Comparison of ENCODE assay signal across 9 cellular contexts in genomic region chr3:81743096-81744025, GRCh38. TPM values are rescaled to one million over a fixed set of nuclear protein-coding genes. Genes with fewer than 3 reads are reported as not detected.
DNase-seq lines count a peak whose midpoint lies in the region; ATAC-seq, FAIRE-seq and TF ChIP-seq lines count a peak whose summit lies in the region.
"Had no signal": no experiment of that assay in that cellular context is flagged by ENCODE, and none has a peak within 500 bp of the region (broad histone marks: within the 10 kb centered on the region; RNA-seq: fewer than 3 reads in every experiment).

No MANE protein-coding gene starts in this region.

- peaks cover 35 to 60% of the 10 kb centered on the region in 2 donors for H3K4me1 ChIP-seq in thoracic aorta (ENCODE audit: control insufficient read depth in 1 of 2, low read depth in 2 of 2)

- no peaks in the 10 kb centered on the region for H3K4me1 Mint-ChIP-seq in nephron progenitor cell

- no peaks in the 10 kb centered on the region for H3K36me3 ChIP-seq in thoracic aorta
- H3K36me3 ChIP-seq in H7 (replicated peaks; ENCODE audit: control insufficient read depth, insufficient read depth, low read length), result no peaks in the 10 kb centered on the region

- peaks cover 21% of the 10 kb centered on the region for H3K36me3 Mint-ChIP-seq in nephron progenitor cell (ENCODE audit: low read depth)

- no peaks in the 10 kb centered on the region for H3K27me3 Mint-ChIP-seq in nephron progenitor cell (ENCODE audit: low read depth, poor library complexity)

- peak in 54 of 76 experiments; percentile 0 to 87 (median 39) for DNase-seq in HUDEP-2 (lab: John Stamatoyannopoulos, UW; ENCODE audit: unreplicated experiment in 76 of 76)
- DNase-seq in astrocyte of the hippocampus (ENCODE audit: low read depth, low spot score), result peak; percentile 84
- peak; percentile 18 for DNase-seq in thoracic aorta (ENCODE audit: low spot score)
- DNase-seq in nephron progenitor cell, result no peak
- DNase-seq in H7, result no peak
- no peak for DNase-seq in NCI-H2107 (lab: John Stamatoyannopoulos, UW)
- DNase-seq in GOT3 (lab: John Stamatoyannopoulos, UW), result no peak
- DNase-seq: activated CD4-positive, CD25-positive, alpha-beta regulatory T cell had no signal

- peak; percentile 92 for ATAC-seq in thoracic aorta (ENCODE audit: insufficient number of reproducible peaks, low FRiP score, low read depth)

- H3K9me3 ChIP-seq in thoracic aorta, result no peaks in the 10 kb centered on the region

- H3K9me3 Mint-ChIP-seq in nephron progenitor cell, result no peaks in the 10 kb centered on the region

- H3K27me3 ChIP-seq in thoracic aorta (replicated peaks; ENCODE audit: insufficient read depth), result no peaks in the 10 kb centered on the region
- no peaks in the 10 kb centered on the region for H3K27me3 ChIP-seq in H7 (ENCODE audit: control insufficient read depth, insufficient read depth, low read length)

- H3K4me3 Mint-ChIP-seq in nephron progenitor cell, result no peak overlapping the region

- H3K4me3 ChIP-seq in thoracic aorta (peak overlapping the region; percentile 8), H7 (ENCODE audit: insufficient read depth, low read depth, low read length) (no peak overlapping the region)

- peak; percentile 91 for FAIRE-seq in islet of Langerhans (lab: Jason Lieb, UNC)

- peak overlapping the region; percentile 81 to 91 for H3K27ac ChIP-seq in thoracic aorta

- TF ChIP-seq CTCF in thoracic aorta (IDR thresholded peaks at IDR 0.05) (no peak), nephron progenitor cell (IDR thresholded peaks at IDR 0.05) (no peak)

- H3K27ac Mint-ChIP-seq in nephron progenitor cell, result no peak overlapping the region

RNA-seq across cellular contexts. Expression of gene GBE1, which starts 18.1 kb away (rescaled TPM):
- total RNA-seq in thoracic aorta, result 10 to 100 TPM; 60.1 to 67.1 TPM
- total RNA-seq in H7 (2014; rRNA removed; shearing (Covaris generic)), result 7.7 and 8.6 TPM in 2 replicates

Comparison
In these comparisons a context has a peak if more than half of its experiments do, and no peak if none do; other contexts are left out.
1. DNase-seq: peak in HUDEP-2 (54 of 76), astrocyte of the hippocampus (single experiment) and thoracic aorta (single experiment); none in nephron progenitor cell (single experiment), H7 (single experiment), NCI-H2107 (single experiment) and GOT3 (single experiment).